10 cellular contexts compared by ENCODE assay signal in the genomic region with DNA sequence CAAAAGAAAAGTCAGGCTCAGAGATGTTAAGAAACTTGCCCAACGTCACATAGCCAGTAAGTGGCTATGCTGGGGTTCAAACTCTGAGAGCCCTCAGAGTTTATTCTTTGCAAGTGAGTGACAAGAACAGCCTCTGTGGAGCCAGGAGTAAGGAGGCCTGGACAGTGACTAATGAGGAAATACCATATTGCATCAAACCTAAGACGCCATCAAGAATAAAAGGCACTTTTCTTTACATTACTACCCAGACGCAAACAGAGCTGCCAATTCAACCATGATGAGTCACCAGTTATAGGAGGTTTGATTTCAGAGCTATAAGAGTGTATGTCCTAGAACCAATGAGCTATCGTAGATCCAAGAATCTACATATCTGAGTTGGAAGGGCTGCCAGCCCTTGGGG. TPM values are rescaled to one million over a fixed set of nuclear protein-coding genes. Genes with fewer than 3 reads are reported as not detected.
DNase-seq lines count a peak whose midpoint lies in the region; ATAC-seq and TF ChIP-seq lines count a peak whose summit lies in the region.
"Had no signal": no experiment of that assay in that cellular context is flagged by ENCODE, and none has a peak within 500 bp of the region (broad histone marks: within the 10 kb centered on the region; RNA-seq: fewer than 3 reads in every experiment).

No MANE protein-coding gene starts in this region.

- intact Hi-C loops in activated CD4-positive, alpha-beta T cell treated with anti-CD3 and anti-CD28 coated beads for 36 hours (cut with DNase I, micrococcal nuclease), result no loop called here

- CTCF ChIA-PET in activated CD4-positive, alpha-beta T cell treated with anti-CD3 and anti-CD28 coated beads for 36 hours (lab: Charles Lee), result interaction anchor here (0.7 to 0.8 kb wide), 2 partner anchors 35 to 131 kb away, joined by 3 read pairs; no protein-coding TSS in a partner anchor
- CTCF ChIA-PET in activated CD8-positive, alpha-beta T cell treated with anti-CD3 and anti-CD28 coated beads, Interleukin-2, amount 10 ng/mL, durations not matched to agents 7 days and 5 days (lab: Charles Lee), result interaction anchor here (0.7 to 10.0 kb wide), 11 partner anchors 9 to 205 kb away, joined by 3 to 176 read pairs (median 4); a partner anchor contains a TSS

- H3K9ac ChIP-seq in stomach smooth muscle (ENCODE audit: low read length in 2 of 2), result no peak overlapping the region

- no peak for DNase-seq in activated CD4-positive, alpha-beta T cell treated with anti-CD3 and anti-CD28 coated beads for 36 hours
- DNase-seq in activated CD4-positive, alpha-beta T cell treated with anti-CD3 and anti-CD28 coated beads for 4 hours, result no peak
- DNase-seq in activated CD8-positive, alpha-beta T cell treated with anti-CD3 and anti-CD28 coated beads, Interleukin-2, amount 10 ng/mL, durations not matched to agents 7 days and 5 days, result no peak
- DNase-seq in fibroblast of pulmonary artery (ENCODE audit: low read depth), result peak; percentile 91
- no peak for DNase-seq in islet precursor cell
- DNase-seq: SHP77 had no signal

- no peaks in the 10 kb centered on the region for H3K27me3 ChIP-seq in stomach smooth muscle (ENCODE audit: control insufficient read depth in 1 of 2, insufficient read depth in 2 of 2, low read length in 2 of 2)

- H3K9me3 Mint-ChIP-seq in activated CD4-positive, alpha-beta T cell treated with anti-CD3 and anti-CD28 coated beads for 36 hours (ENCODE audit: low read depth), result no peaks in the 10 kb centered on the region
- no peaks in the 10 kb centered on the region for H3K9me3 Mint-ChIP-seq in activated CD8-positive, alpha-beta T cell treated with anti-CD3 and anti-CD28 coated beads, Interleukin-2, amount 10 ng/mL, durations not matched to agents 7 days and 5 days (ENCODE audit: insufficient read depth)

- H3K27me3 Mint-ChIP-seq in activated CD4-positive, alpha-beta T cell treated with anti-CD3 and anti-CD28 coated beads for 36 hours, result no peaks in the 10 kb centered on the region
- H3K27me3 Mint-ChIP-seq in activated CD8-positive, alpha-beta T cell treated with anti-CD3 and anti-CD28 coated beads, Interleukin-2, amount 10 ng/mL, durations not matched to agents 7 days and 5 days (ENCODE audit: low read depth), result no peaks in the 10 kb centered on the region

- H3K9me3 ChIP-seq in stomach smooth muscle (ENCODE audit: control insufficient read depth in 2 of 2, low read length in 2 of 2), result no peaks in the 10 kb centered on the region

- peaks cover 45 to 62% of the 10 kb centered on the region in 2 donors for H3K36me3 ChIP-seq in stomach smooth muscle (ENCODE audit: control insufficient read depth in 2 of 2, insufficient read depth in 2 of 2, low read length in 2 of 2)

- POLR2A ChIA-PET in activated CD4-positive, alpha-beta T cell treated with anti-CD3 and anti-CD28 coated beads for 36 hours (lab: Charles Lee), result no interaction called here
- POLR2A ChIA-PET in activated CD8-positive, alpha-beta T cell treated with anti-CD3 and anti-CD28 coated beads, Interleukin-2, amount 10 ng/mL, durations not matched to agents 7 days and 5 days (lab: Charles Lee), result interaction anchor here (1.1 kb wide), 1 partner anchor 138 kb away, joined by 3 read pairs; a partner anchor contains a TSS

- peak overlapping the region; percentile 79 for H3K27ac Mint-ChIP-seq in activated CD4-positive, alpha-beta T cell treated with anti-CD3 and anti-CD28 coated beads for 36 hours
- H3K27ac Mint-ChIP-seq in activated CD8-positive, alpha-beta T cell treated with anti-CD3 and anti-CD28 coated beads, Interleukin-2, amount 10 ng/mL, durations not matched to agents 7 days and 5 days, result peak overlapping the region; percentile 91

- peaks cover 64% of the 10 kb centered on the region for H3K4me1 ChIP-seq in stomach smooth muscle (ENCODE audit: control insufficient read depth, insufficient read depth, low read length)

- no peak for TF ChIP-seq CTCF in fibroblast of pulmonary artery (IDR thresholded peaks at IDR 0.05; ENCODE audit: low read length, missing control alignments)

- peak overlapping the region; percentile 99 for H3K27ac ChIP-seq in stomach smooth muscle (ENCODE audit: low read length)

- peaks cover 62% of the 10 kb centered on the region for H3K36me3 Mint-ChIP-seq in activated CD4-positive, alpha-beta T cell treated with anti-CD3 and anti-CD28 coated beads for 36 hours (ENCODE audit: low read depth)
- peaks cover 59% of the 10 kb centered on the region for H3K36me3 Mint-ChIP-seq in activated CD8-positive, alpha-beta T cell treated with anti-CD3 and anti-CD28 coated beads, Interleukin-2, amount 10 ng/mL, durations not matched to agents 7 days and 5 days (ENCODE audit: low read depth)

- H3K4me1 Mint-ChIP-seq in activated CD4-positive, alpha-beta T cell treated with anti-CD3 and anti-CD28 coated beads for 36 hours, result peaks cover 21% of the 10 kb centered on the region
- peaks cover 12% of the 10 kb centered on the region for H3K4me1 Mint-ChIP-seq in activated CD8-positive, alpha-beta T cell treated with anti-CD3 and anti-CD28 coated beads, Interleukin-2, amount 10 ng/mL, durations not matched to agents 7 days and 5 days (ENCODE audit: low read depth)

- H3K4me3 ChIP-seq in fibroblast of pulmonary artery (replicated peaks; ENCODE audit: low read depth, low read length) (no peak overlapping the region), stomach smooth muscle (ENCODE audit: low read length in 2 of 2) (no peak overlapping the region)
- H3K4me3 ChIP-seq: lung had no signal

- no peak overlapping the region for H3K4me3 Mint-ChIP-seq in activated CD4-positive, alpha-beta T cell treated with anti-CD3 and anti-CD28 coated beads for 36 hours
- H3K4me3 Mint-ChIP-seq in activated CD8-positive, alpha-beta T cell treated with anti-CD3 and anti-CD28 coated beads, Interleukin-2, amount 10 ng/mL, durations not matched to agents 7 days and 5 days, result peak overlapping the region; percentile 68

- no peak for ATAC-seq in activated CD4-positive, alpha-beta T cell treated with anti-CD3 and anti-CD28 coated beads for 36 hours
- ATAC-seq in activated CD8-positive, alpha-beta T cell treated with anti-CD3 and anti-CD28 coated beads, Interleukin-2, amount 10 ng/mL, durations not matched to agents 7 days and 5 days, result no peak
- ATAC-seq in HG02588 (IDR thresholded peaks at IDR 0.05; ENCODE audit: unreplicated experiment) (no peak), GM19035 (IDR thresholded peaks at IDR 0.05; ENCODE audit: unreplicated experiment) (no peak)

RNA-seq across cellular contexts. Expression of a gene that starts 9.4 kb away (rescaled TPM):
- 10 to 100 TPM; 42.1 to 58.7 TPM for total RNA-seq in activated CD4-positive, alpha-beta T cell treated with anti-CD3 and anti-CD28 coated beads for 36 hours
- 10 to 100 TPM; 58.8 to 63.4 TPM for total RNA-seq in activated CD8-positive, alpha-beta T cell treated with anti-CD3 and anti-CD28 coated beads, Interleukin-2, amount 10 ng/mL, durations not matched to agents 7 days and 5 days

RNA-seq across cellular contexts. Expression of a gene that starts 22.0 kb away (rescaled TPM):
- not detected for total RNA-seq in activated CD4-positive, alpha-beta T cell treated with anti-CD3 and anti-CD28 coated beads for 36 hours
- under 1 TPM in 1 of 2 experiments, not detected in 1; 0.47 TPM for total RNA-seq in activated CD8-positive, alpha-beta T cell treated with anti-CD3 and anti-CD28 coated beads, Interleukin-2, amount 10 ng/mL, durations not matched to agents 7 days and 5 days

RNA-seq across cellular contexts. Expression of a gene that starts 42.9 kb away (rescaled TPM):
- under 1 TPM in 1 of 2 experiments, not detected in 1; 0.05 TPM for total RNA-seq in activated CD4-positive, alpha-beta T cell treated with anti-CD3 and anti-CD28 coated beads for 36 hours
- 1 to 10 TPM in 1 of 2 experiments, under 1 TPM in 1; 0.47 to 1.5 TPM for total RNA-seq in activated CD8-positive, alpha-beta T cell treated with anti-CD3 and anti-CD28 coated beads, Interleukin-2, amount 10 ng/mL, durations not matched to agents 7 days and 5 days

RNA-seq across cellular contexts. Expression of a gene that starts 51.5 kb away (rescaled TPM):
- total RNA-seq in activated CD4-positive, alpha-beta T cell treated with anti-CD3 and anti-CD28 coated beads for 36 hours, result 1 to 10 TPM in 1 of 2 experiments, under 1 TPM in 1; 0.57 to 1.1 TPM
- total RNA-seq in activated CD8-positive, alpha-beta T cell treated with anti-CD3 and anti-CD28 coated beads, Interleukin-2, amount 10 ng/mL, durations not matched to agents 7 days and 5 days, result under 1 TPM in 1 of 2 experiments, not detected in 1; 0.34 TPM
